14 cellular contexts compared by ENCODE assay signal in genomic region chr13:40344270-40345148, GRCh38.
A peak's percentile ranks its signal among the peaks of the same experiment; 100 is the strongest.
DNase-seq lines count a peak whose midpoint lies in the region; ATAC-seq and TF ChIP-seq lines count a peak whose summit lies in the region.
"Had no signal": no experiment of that assay in that cellular context is flagged by ENCODE, and none has a peak within 500 bp of the region (broad histone marks: within the 10 kb centered on the region; RNA-seq: fewer than 3 reads in every experiment).

No MANE protein-coding gene starts in this region.

- TF ChIP-seq CTCF in nephron (IDR thresholded peaks at IDR 0.05; ENCODE audit: unreplicated experiment in 3 of 3), result no peak

- ATAC-seq in GM18867 (IDR thresholded peaks at IDR 0.05; ENCODE audit: unreplicated experiment) (peak; percentile 83), HG03039 (IDR thresholded peaks at IDR 0.05; ENCODE audit: unreplicated experiment) (peak; percentile 55), HG03135 (IDR thresholded peaks at IDR 0.05; ENCODE audit: unreplicated experiment) (no peak)
- ATAC-seq: CD8-positive, alpha-beta T cell had no signal

- DNase-seq in ecto neural progenitor cell (ENCODE audit: low spot score) (peak; percentile 31), NAMALWA (ENCODE audit: low spot score) (no peak), NCI-H2227 (lab: John Stamatoyannopoulos, UW; ENCODE audit: unreplicated experiment) (no peak), pons (ENCODE audit: low spot score) (no peak)
- DNase-seq: activated CD4-positive, alpha-beta T cell treated with anti-CD3 and anti-CD28 coated beads, Interleukin-2, amount 50 U/mL, for 1 hour; NCI-H2029 treated with DMSO at 0.1 percent for 48 hours; pancreas; tibial artery had no signal

- H3K27me3 Mint-ChIP-seq in nephron (ENCODE audit: low read depth), result peaks cover 3% of the 10 kb centered on the region
- H3K27me3 Mint-ChIP-seq: activated naive CD8-positive, alpha-beta T cell had no signal

- peak overlapping the region in 2 of 3 experiments; percentile 22 to 72 for H3K4me3 Mint-ChIP-seq in nephron
- H3K4me3 Mint-ChIP-seq: activated naive CD8-positive, alpha-beta T cell; CD8-positive, alpha-beta T cell had no signal

- H3K4me1 Mint-ChIP-seq in nephron, result peaks cover 89% of the 10 kb centered on the region

- H3K36me3 Mint-ChIP-seq in nephron (ENCODE audit: low read depth), result no peaks in the 10 kb centered on the region
- H3K36me3 Mint-ChIP-seq: activated naive CD8-positive, alpha-beta T cell; CD8-positive, alpha-beta T cell had no signal

- no peaks in the 10 kb centered on the region for H3K9me3 Mint-ChIP-seq in nephron
- H3K9me3 Mint-ChIP-seq: CD8-positive, alpha-beta T cell had no signal

- H3K27ac Mint-ChIP-seq in nephron, result peak overlapping the region; percentile 20 to 82 (median 80)
- H3K27ac Mint-ChIP-seq: activated naive CD8-positive, alpha-beta T cell; CD8-positive, alpha-beta T cell had no signal
